8 cellular contexts compared by ENCODE assay signal in genomic region chr4:113673450-113673849, GRCh38.
DNase-seq lines count a peak whose midpoint lies in the region; ATAC-seq, FAIRE-seq and TF ChIP-seq lines count a peak whose summit lies in the region.

No MANE protein-coding gene starts in this region.

- ATAC-seq in GM18502 (IDR thresholded peaks at IDR 0.05; ENCODE audit: poor library complexity, unreplicated experiment): peak; percentile 97
- peak; percentile 94 for ATAC-seq in GM21576 (IDR thresholded peaks at IDR 0.05; ENCODE audit: unreplicated experiment)
- peak; percentile 99 for ATAC-seq in activated T-helper 17 cell treated with anti-CD3 and anti-CD28 coated beads, Interleukin-2, amount 50 U/mL, for 72 hours (replicated peaks)

- no peak for FAIRE-seq in HTR-8/SVneo (lab: Jason Lieb, UNC)

- H3K27me3 Mint-ChIP-seq in activated T-helper 17 cell treated with anti-CD3 and anti-CD28 coated beads, Interleukin-2, amount 50 U/mL, for 72 hours: no peaks in the 10 kb centered on the region
- H3K27me3 Mint-ChIP-seq in nephron progenitor cell (ENCODE audit: low read depth, poor library complexity): peaks cover 4% of the 10 kb centered on the region

- H3K4me3 Mint-ChIP-seq in activated T-helper 17 cell treated with anti-CD3 and anti-CD28 coated beads, Interleukin-2, amount 50 U/mL, for 72 hours: no peak overlapping the region
- no peak overlapping the region for H3K4me3 Mint-ChIP-seq in nephron progenitor cell

- H3K9me3 Mint-ChIP-seq in activated T-helper 17 cell treated with anti-CD3 and anti-CD28 coated beads, Interleukin-2, amount 50 U/mL, for 72 hours: no peaks in the 10 kb centered on the region
- no peaks in the 10 kb centered on the region for H3K9me3 Mint-ChIP-seq in nephron progenitor cell

- DNase-seq in HTR-8/SVneo (ENCODE audit: insufficient read length, low spot score): peak; percentile 19
- no peak for DNase-seq in nephron progenitor cell
- no peak for DNase-seq in RPMI8226
- no peak for DNase-seq in DMS 273 treated with DMSO at 0.1 percent for 48 hours (lab: John Stamatoyannopoulos, UW)
- no peak for DNase-seq in NCI-H1694 (lab: John Stamatoyannopoulos, UW)

- TF ChIP-seq CTCF in nephron progenitor cell (IDR thresholded peaks at IDR 0.05): no peak

- H3K27ac Mint-ChIP-seq in activated T-helper 17 cell treated with anti-CD3 and anti-CD28 coated beads, Interleukin-2, amount 50 U/mL, for 72 hours: peak overlapping the region; percentile 46
- H3K27ac Mint-ChIP-seq in nephron progenitor cell: peak overlapping the region; percentile 19

- H3K36me3 Mint-ChIP-seq in activated T-helper 17 cell treated with anti-CD3 and anti-CD28 coated beads, Interleukin-2, amount 50 U/mL, for 72 hours (ENCODE audit: low read depth): peaks cover 44% of the 10 kb centered on the region
- H3K36me3 Mint-ChIP-seq in nephron progenitor cell (ENCODE audit: low read depth): peaks cover 6% of the 10 kb centered on the region

- peaks cover 24% of the 10 kb centered on the region for H3K4me1 Mint-ChIP-seq in activated T-helper 17 cell treated with anti-CD3 and anti-CD28 coated beads, Interleukin-2, amount 50 U/mL, for 72 hours
- H3K4me1 Mint-ChIP-seq in nephron progenitor cell: peaks cover 9% of the 10 kb centered on the region
